In genomic region chr18:5424903-5425302, GRCh38 we compare ENCODE assay signal across 9 cellular contexts.
DNase-seq lines count a peak whose midpoint lies in the region; ATAC-seq and TF ChIP-seq lines count a peak whose summit lies in the region.
"Had no signal": no experiment of that assay in that cellular context is flagged by ENCODE, and none has a peak within 500 bp of the region (broad histone marks: within the 10 kb centered on the region; RNA-seq: fewer than 3 reads in every experiment).

No MANE protein-coding gene starts in this region.

- H2AFZ ChIP-seq in OCI-LY3 (ENCODE audit: low read depth, low read length): no peak overlapping the region

- H3K79me2 ChIP-seq in OCI-LY3 (ENCODE audit: low read length): no peaks in the 10 kb centered on the region

- H3K27me3 ChIP-seq in OCI-LY3 (ENCODE audit: low read depth, low read length) (no peaks in the 10 kb centered on the region), testis (no peaks in the 10 kb centered on the region)

- no peak overlapping the region for H3K4me3 Mint-ChIP-seq in HFFc6
- H3K4me3 Mint-ChIP-seq: naive thymus-derived CD8-positive, alpha-beta T cell had no signal

- peaks cover 8% of the 10 kb centered on the region for H3K9me3 Mint-ChIP-seq in HFFc6
- H3K9me3 Mint-ChIP-seq: naive thymus-derived CD8-positive, alpha-beta T cell had no signal

- TF ChIP-seq CTCF in HFFc6 (IDR thresholded peaks at IDR 0.05) (peak; percentile 73), OCI-LY3 (IDR thresholded peaks at IDR 0.05; ENCODE audit: low read depth, low read length) (peak; percentile 59), testis (IDR thresholded peaks at IDR 0.05) (peak; percentile 29 to 47 (median 40))

- no peaks in the 10 kb centered on the region for H4K20me1 ChIP-seq in OCI-LY3 (ENCODE audit: insufficient read depth, low read length)

- peak; percentile 23 for DNase-seq in NCI-H1105 treated with DMSO at 0.1 percent for 48 hours (lab: John Stamatoyannopoulos, UW)
- DNase-seq in NCI-H1105 (lab: John Stamatoyannopoulos, UW): no peak
- peak; percentile 16 for DNase-seq in HFFc6
- peak; percentile 46 for DNase-seq in fibroblast of peridontal ligament (ENCODE audit: extremely low read depth)
- no peak for DNase-seq in testis

- no peak overlapping the region for H3K27ac Mint-ChIP-seq in HFFc6
- H3K27ac Mint-ChIP-seq: naive thymus-derived CD8-positive, alpha-beta T cell had no signal

- H3K4me2 ChIP-seq in OCI-LY3 (ENCODE audit: low read length): no peak overlapping the region

- H3K4me1 ChIP-seq in OCI-LY3 (ENCODE audit: low read length) (no peaks in the 10 kb centered on the region), testis (no peaks in the 10 kb centered on the region)

- H3K4me1 Mint-ChIP-seq in HFFc6 (ENCODE audit: low read depth): no peaks in the 10 kb centered on the region

- WGBS in testis, 2 donors: 59 to 60% methylated on average over 4 of the region's 4 CpGs

- H3K27me3 Mint-ChIP-seq in HFFc6 (ENCODE audit: insufficient read depth): no peaks in the 10 kb centered on the region; the same call in 1 of the 2 replicates

- no peak overlapping the region for H3K9ac ChIP-seq in OCI-LY3 (ENCODE audit: low read length)

- no peak overlapping the region for H3K4me3 ChIP-seq in OCI-LY3 (ENCODE audit: low read length)
- no peak overlapping the region for H3K4me3 ChIP-seq in testis

- H3K27ac ChIP-seq in OCI-LY3 (ENCODE audit: low read length) (no peak overlapping the region), testis (no peak overlapping the region)

- intact Hi-C loops in testis (cut with DNase I; ENCODE audit: low total_unique reads): no loop called here

- no peak for ATAC-seq in GM21529 (IDR thresholded peaks at IDR 0.05; ENCODE audit: unreplicated experiment)
- ATAC-seq in GM21723 (IDR thresholded peaks at IDR 0.05; ENCODE audit: unreplicated experiment): no peak

- no peak for TF ChIP-seq POLR2A in testis (IDR thresholded peaks at IDR 0.05)

- H3K36me3 Mint-ChIP-seq in HFFc6 (ENCODE audit: low read depth): 0 out of 2 replicates have a peak, but pooled peaks cover 4% of the 10 kb centered on the region
- H3K36me3 Mint-ChIP-seq: naive thymus-derived CD8-positive, alpha-beta T cell had no signal

- H3K9me3 ChIP-seq in OCI-LY3 (ENCODE audit: insufficient read depth, low read length) (no peaks in the 10 kb centered on the region), testis (no peaks in the 10 kb centered on the region)

- H3K36me3 ChIP-seq in OCI-LY3 (replicated peaks; ENCODE audit: low read depth, low read length): no peaks in the 10 kb centered on the region
- H3K36me3 ChIP-seq in testis (ENCODE audit: low read depth, missing control alignments): no peaks in the 10 kb centered on the region

Comparison
In these comparisons a context has a peak if more than half of its experiments do, and no peak if none do; other contexts are left out.
1. DNase-seq: peak in NCI-H1105 treated with DMSO at 0.1 percent for 48 hours (single experiment), HFFc6 (single experiment) and fibroblast of peridontal ligament (single experiment); none in NCI-H1105 (single experiment) and testis (single experiment).
2. Peak in every context shown above with its lines, with median percentiles within 50 percentile points of each other: CTCF ChIP-seq.